In genomic region chr17:30996481-30996880, GRCh38 we compare ENCODE assay signal across 18 cellular contexts.
"Had no signal": no experiment of that assay in that cellular context is flagged by ENCODE, and none has a peak within 500 bp of the region (broad histone marks: within the 10 kb centered on the region; RNA-seq: fewer than 3 reads in every experiment).

No MANE protein-coding gene starts in this region.

- H3K27me3 ChIP-seq: body of pancreas, cardiac muscle cell, foreskin keratinocyte, tibial nerve, uterus had no signal

- H3K4me3 ChIP-seq: body of pancreas, cardiac muscle cell, tibial nerve, uterus had no signal

- H3K4me1 ChIP-seq: foreskin keratinocyte, tibial nerve, uterus had no signal

- ATAC-seq: activated CD4-positive, CD25-positive, alpha-beta regulatory T cell treated with anti-CD3 and anti-CD28 coated beads, Interleukin-2, amount 50 U/mL, for 24 hours; activated CD8-positive, alpha-beta memory T cell treated with anti-CD3 and anti-CD28 coated beads, Interleukin-2, amount 10 ng/mL, durations not matched to agents 7 days and 5 days; body of pancreas; foreskin keratinocyte; naive thymus-derived CD4-positive, alpha-beta T cell had no signal

- DNase-seq: activated CD4-positive, alpha-beta memory T cell treated with anti-CD3 and anti-CD28 coated beads, Interleukin-2, amount 10 ng/mL, durations not matched to agents 7 days and 5 days; activated CD4-positive, alpha-beta T cell treated with anti-CD3 and anti-CD28 coated beads, Interleukin-2, amount 10 ng/mL, durations not matched to agents 24 days and 14 days; activated CD8-positive, alpha-beta memory T cell treated with anti-CD3 and anti-CD28 coated beads, Interleukin-2, amount 10 ng/mL, durations not matched to agents 7 days and 5 days; activated gamma-delta T cell; activated T-cell treated with anti-CD3 and anti-CD28 coated beads for 4 hours; anterior cingulate cortex; body of pancreas; foreskin keratinocyte; immature natural killer cell; mesendoderm; naive thymus-derived CD4-positive, alpha-beta T cell; retina; stimulated activated CD4-positive, alpha-beta T cell treated with anti-CD3 and anti-CD28 coated beads, Interleukin-1b, Interleukin-23, amount 100 ng/mL, for 48 hours; uterus had no signal

- H3K27ac ChIP-seq: body of pancreas, cardiac muscle cell, foreskin keratinocyte, tibial nerve, uterus, VCaP had no signal

- H3K36me3 ChIP-seq: cardiac muscle cell, uterus had no signal

- H3K9me3 ChIP-seq: body of pancreas, tibial nerve, uterus had no signal
